ENCODE assay signal across 21 cellular contexts in genomic region chr13:100836696-100837095, GRCh38.
DNase-seq lines count a peak whose midpoint lies in the region; ATAC-seq and TF ChIP-seq lines count a peak whose summit lies in the region.
"Had no signal": no experiment of that assay in that cellular context is flagged by ENCODE, and none has a peak within 500 bp of the region (broad histone marks: within the 10 kb centered on the region; RNA-seq: fewer than 3 reads in every experiment).

No MANE protein-coding gene starts in this region.

- H3K27me3 ChIP-seq in vagina = no peaks in the 10 kb centered on the region
- H3K27me3 ChIP-seq: adrenal gland, cardiac muscle cell, gastroesophageal sphincter had no signal

- H3K4me1 ChIP-seq in vagina = no peaks in the 10 kb centered on the region
- H3K4me1 ChIP-seq: adrenal gland, gastroesophageal sphincter, prostate gland had no signal

- H3K4me3 ChIP-seq in vagina = no peak overlapping the region
- H3K4me3 ChIP-seq: adrenal gland, cardiac muscle cell, gastroesophageal sphincter, lung, prostate gland had no signal

- intact Hi-C loops in vagina (cut with DNase I) = no loop called here

- TF ChIP-seq POLR2A in vagina (IDR thresholded peaks at IDR 0.05) = no peak

- peak; percentile 31 for ATAC-seq in esophagus mucosa
- no peak for ATAC-seq in activated CD4-positive, CD25-positive, alpha-beta regulatory T cell treated with anti-CD3 and anti-CD28 coated beads, Interleukin-2, amount 50 U/mL, for 24 hours
- ATAC-seq: activated CD8-positive, alpha-beta T cell treated with anti-CD3 and anti-CD28 coated beads for 36 hours; gastroesophageal sphincter had no signal

- TF ChIP-seq CTCF in vagina (IDR thresholded peaks at IDR 0.05) = no peak

- no peak overlapping the region for H3K27ac ChIP-seq in vagina
- H3K27ac ChIP-seq: 22Rv1, adrenal gland, cardiac muscle cell, gastroesophageal sphincter, prostate gland had no signal

- no peaks in the 10 kb centered on the region for H3K36me3 ChIP-seq in vagina
- H3K36me3 ChIP-seq: adrenal gland, cardiac muscle cell, gastroesophageal sphincter, prostate gland had no signal

- no peaks in the 10 kb centered on the region for H3K9me3 ChIP-seq in vagina
- H3K9me3 ChIP-seq: adrenal gland, gastroesophageal sphincter, prostate gland had no signal

- peak; percentile 8 for DNase-seq in NCI-H2171 treated with DMSO at 0.1 percent for 48 hours (lab: John Stamatoyannopoulos, UW)
- DNase-seq in NCI-H2171 (lab: John Stamatoyannopoulos, UW) = no peak
- peak; percentile 68 for DNase-seq in RPMI7951 (ENCODE audit: low read depth)
- no peak for DNase-seq in vagina (ENCODE audit: extremely low spot score in 2 of 2)
- no peak for DNase-seq in NCI-H1436 treated with DMSO at 0.1 percent for 48 hours (lab: John Stamatoyannopoulos, UW)
- no peak for DNase-seq in NCI-H345 (lab: John Stamatoyannopoulos, UW)
- DNase-seq: activated CD4-positive, CD25-positive, alpha-beta regulatory T cell; activated CD8-positive, alpha-beta T cell treated with anti-CD3 and anti-CD28 coated beads for 36 hours; adrenal gland; KG1; NCI-H1092; NCI-H2029 treated with DMSO at 0.1 percent for 48 hours; NCI-H524; RPMI8226 had no signal

Comparison
In these comparisons a context has a peak if more than half of its experiments do, and no peak if none do; other contexts are left out.
1. DNase-seq: peak in NCI-H2171 treated with DMSO at 0.1 percent for 48 hours (single experiment) and RPMI7951 (single experiment); none in NCI-H2171 (single experiment), vagina (0 of 2), NCI-H1436 treated with DMSO at 0.1 percent for 48 hours (single experiment) and NCI-H345 (single experiment).